Comparison of ENCODE assay signal across 1 cellular context in genomic region chrX:65534450-65535292, GRCh38.
A peak's percentile ranks its signal among the peaks of the same experiment; 100 is the strongest.
TF ChIP-seq lines count a peak whose summit lies in the region.

Gene LAS1L, minus strand, starts transcription at chrX:65534787. Its CDS starts 72 bp downstream, at chrX:65534715.

TF ChIP-seq in HepG2, 621 proteins besides CTCF, POLR2A, EP300 and RAD21 (continued from another document and continues in another):
- no peak for TF ChIP-seq FOXA1 (IDR thresholded peaks at IDR 0.05)
- no peak for TF ChIP-seq FOXA1 (CRISPR knock-in tag; IDR thresholded peaks at IDR 0.05)
- TF ChIP-seq ZNF574 (CRISPR knock-in tag; IDR thresholded peaks at IDR 0.05): peak; percentile 59
- TF ChIP-seq RXRA (CRISPR knock-in tag; IDR thresholded peaks at IDR 0.05): 0 out of 2 replicates have a peak, but pooled peaks have one; percentile 17
- TF ChIP-seq MIER3 (CRISPR knock-in tag; IDR thresholded peaks at IDR 0.05; ENCODE audit: borderline replicate concordance): no peak
- peak; percentile 84 for TF ChIP-seq TFDP2 (CRISPR knock-in tag; IDR thresholded peaks at IDR 0.05)
- no peak for TF ChIP-seq ZBTB46 (CRISPR knock-in tag; IDR thresholded peaks at IDR 0.05; ENCODE audit: borderline replicate concordance)
- no peak for TF ChIP-seq CSRNP2 (CRISPR knock-in tag; conservative IDR thresholded peaks at IDR 0.05; ENCODE audit: low read depth)
- no peak for TF ChIP-seq SP140L (CRISPR knock-in tag; IDR thresholded peaks at IDR 0.05; ENCODE audit: borderline replicate concordance)
- TF ChIP-seq ZNF691 (CRISPR knock-in tag; IDR thresholded peaks at IDR 0.05; ENCODE audit: borderline replicate concordance, low read depth): no peak
- no peak for TF ChIP-seq ZNF138 (CRISPR knock-in tag; IDR thresholded peaks at IDR 0.05; ENCODE audit: low read depth)
- peak; percentile 52; the same call in 1 of the 2 replicates for TF ChIP-seq ELF3 (CRISPR knock-in tag; IDR thresholded peaks at IDR 0.05)
- no peak for TF ChIP-seq ZNF746 (CRISPR knock-in tag; IDR thresholded peaks at IDR 0.05)
- no peak for TF ChIP-seq ZNF660 (CRISPR knock-in tag; IDR thresholded peaks at IDR 0.05; ENCODE audit: borderline replicate concordance, low read depth)
- TF ChIP-seq ZNF260 (CRISPR knock-in tag; IDR thresholded peaks at IDR 0.05; ENCODE audit: borderline replicate concordance, low read depth): no peak
- no peak for TF ChIP-seq CEBPB (IDR thresholded peaks at IDR 0.05; ENCODE audit: borderline replicate concordance, low read depth, low read length)
- peak; percentile 84 for TF ChIP-seq CREM (IDR thresholded peaks at IDR 0.05)
- no peak for TF ChIP-seq CREM (CRISPR knock-in tag; IDR thresholded peaks at IDR 0.05)
- no peak for TF ChIP-seq ZNF703 (CRISPR knock-in tag; IDR thresholded peaks at IDR 0.05; ENCODE audit: borderline replicate concordance)
- peak; percentile 70; the same call in 1 of the 2 replicates for TF ChIP-seq SIN3A (IDR thresholded peaks at IDR 0.05; ENCODE audit: borderline replicate concordance, low read depth, low read length)
- TF ChIP-seq SP2 (CRISPR knock-in tag; IDR thresholded peaks at IDR 0.05): peak; percentile 94
- 0 out of 2 replicates have a peak, but pooled peaks have one; percentile 27 for TF ChIP-seq ZNF670 (CRISPR knock-in tag; IDR thresholded peaks at IDR 0.05; ENCODE audit: borderline replicate concordance)
- peak; percentile 68 for TF ChIP-seq TAF1 (CRISPR knock-in tag; IDR thresholded peaks at IDR 0.05)
- peak; percentile 99 for TF ChIP-seq NR2C2 (CRISPR knock-in tag; IDR thresholded peaks at IDR 0.05; ENCODE audit: borderline replicate concordance)
- TF ChIP-seq PHF20 (CRISPR knock-in tag; IDR thresholded peaks at IDR 0.05): peak; percentile 97
- TF ChIP-seq NONO (IDR thresholded peaks at IDR 0.05): no peak
- TF ChIP-seq NONO (CRISPR knock-in tag; conservative IDR thresholded peaks at IDR 0.05): peak; percentile 38; the same call in 1 of the 2 replicates
- peak; percentile 37; the same call in 1 of the 2 replicates for TF ChIP-seq KDM5B (CRISPR knock-in tag; IDR thresholded peaks at IDR 0.05; ENCODE audit: borderline replicate concordance)
- TF ChIP-seq FOSL2 (CRISPR knock-in tag; IDR thresholded peaks at IDR 0.05): peak; percentile 34; the same call in 1 of the 2 replicates
- TF ChIP-seq SRF (IDR thresholded peaks at IDR 0.05; ENCODE audit: low read depth, low read length): no peak
- no peak for TF ChIP-seq ZNF343 (CRISPR knock-in tag; IDR thresholded peaks at IDR 0.05)
- TF ChIP-seq TFE3 (CRISPR knock-in tag; IDR thresholded peaks at IDR 0.05): no peak
- TF ChIP-seq SETDB1 (CRISPR knock-in tag; IDR thresholded peaks at IDR 0.05; ENCODE audit: borderline replicate concordance): no peak
- TF ChIP-seq SIX4 (CRISPR knock-in tag; IDR thresholded peaks at IDR 0.05): no peak
- no peak for TF ChIP-seq SMAD9 (CRISPR knock-in tag; IDR thresholded peaks at IDR 0.05)
- TF ChIP-seq ASH2L (IDR thresholded peaks at IDR 0.05; ENCODE audit: insufficient read length, low read depth, low read length): peak; percentile 87
- 0 out of 2 replicates have a peak, but pooled peaks have one; percentile 49 for TF ChIP-seq ZHX2 (IDR thresholded peaks at IDR 0.05; ENCODE audit: low read depth)
- no peak for TF ChIP-seq ZHX2 (CRISPR knock-in tag; IDR thresholded peaks at IDR 0.05; ENCODE audit: borderline replicate concordance)
- peak; percentile 99 for TF ChIP-seq GABPB1 (CRISPR knock-in tag; IDR thresholded peaks at IDR 0.05)
- no peak for TF ChIP-seq ELK4 (CRISPR knock-in tag; IDR thresholded peaks at IDR 0.05; ENCODE audit: borderline replicate concordance)
- peak; percentile 78 for TF ChIP-seq KMT2B (CRISPR knock-in tag; IDR thresholded peaks at IDR 0.05)
- no peak for TF ChIP-seq ZBTB21 (CRISPR knock-in tag; IDR thresholded peaks at IDR 0.05)
- TF ChIP-seq ZNF652 (CRISPR knock-in tag; IDR thresholded peaks at IDR 0.05; ENCODE audit: borderline replicate concordance, low read depth): no peak
- TF ChIP-seq GMEB2 (CRISPR knock-in tag; IDR thresholded peaks at IDR 0.05; ENCODE audit: low read depth): peak; percentile 84
